ENCODE assay signal across 9 cellular contexts in the genomic region with DNA sequence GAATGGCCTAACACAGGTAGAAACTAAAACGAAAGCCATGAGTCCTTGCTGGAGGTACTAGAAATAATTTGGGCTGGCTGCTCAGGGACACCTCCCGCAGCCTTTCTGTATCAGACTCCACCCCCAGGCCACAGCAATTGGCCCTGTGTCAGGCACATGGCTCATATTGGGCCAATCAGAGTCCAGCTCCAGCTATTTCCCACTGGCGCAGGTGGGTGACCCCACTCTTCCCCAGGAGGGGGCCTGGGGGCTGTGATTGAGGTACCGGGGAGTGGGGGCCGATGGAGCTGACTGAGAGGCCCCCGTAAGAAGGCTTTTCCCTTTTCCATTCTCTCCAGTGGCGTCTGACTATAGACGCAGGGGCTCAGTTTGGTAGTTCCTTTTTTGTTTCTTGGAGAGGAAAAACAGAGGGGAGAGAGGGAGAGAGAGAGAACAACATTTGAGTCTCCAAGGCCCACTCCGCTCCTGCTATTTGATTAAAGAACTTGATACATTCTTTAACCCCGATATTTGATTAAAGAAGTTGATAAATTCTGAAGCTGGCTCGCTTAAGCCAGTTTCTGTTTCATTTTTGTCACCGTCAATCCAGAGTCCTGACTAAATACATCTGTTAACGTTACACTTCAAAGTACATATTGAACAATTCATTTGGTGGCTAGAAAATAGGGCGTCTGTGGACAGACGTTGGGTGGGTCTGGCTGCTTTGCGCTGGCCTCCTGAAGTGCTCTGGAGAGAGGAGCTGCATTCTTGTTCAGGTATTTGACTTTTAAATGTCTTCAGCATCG. TPM values are rescaled to one million over a fixed set of nuclear protein-coding genes. Genes with fewer than 3 reads are reported as not detected.
DNase-seq lines count a peak whose midpoint lies in the region; ATAC-seq and TF ChIP-seq lines count a peak whose summit lies in the region.
"Had no signal": no experiment of that assay in that cellular context is flagged by ENCODE, and none has a peak within 500 bp of the region (broad histone marks: within the 10 kb centered on the region; RNA-seq: fewer than 3 reads in every experiment).

No MANE protein-coding gene starts in this region.

- DNase-seq in cardiac septum (ENCODE audit: low spot score) (peak; percentile 59), right atrium auricular region (ENCODE audit: low spot score) (no peak), memory B cell (ENCODE audit: low spot score in 2 of 2) (peak; percentile 31 to 39), RWPE1 (ENCODE audit: low spot score) (no peak), NCI-H1694 treated with DMSO at 0.1 percent for 48 hours (lab: John Stamatoyannopoulos, UW) (no peak), erythroblast (lab: John Stamatoyannopoulos, UW) (no peak), H4 (ENCODE audit: low spot score) (no peak)
- DNase-seq in activated CD8-positive, alpha-beta memory T cell treated with anti-CD3 and anti-CD28 coated beads, Interleukin-2, amount 50 U/mL, for 4 hours, result peak; percentile 35

- no peaks in the 10 kb centered on the region for H3K9me3 Mint-ChIP-seq in memory B cell

- TF ChIP-seq CTCF in right atrium auricular region (IDR thresholded peaks at IDR 0.05), result no peak
- TF ChIP-seq CTCF in RWPE1 (conservative IDR thresholded peaks at IDR 0.05; ENCODE audit: low read depth), result no peak

- H3K4me3 Mint-ChIP-seq in memory B cell, result peak overlapping the region; percentile 87

- peaks cover 5% of the 10 kb centered on the region for H3K4me1 Mint-ChIP-seq in memory B cell

- intact Hi-C loops in cardiac septum (cut with DNase I), result no loop called here

- H3K36me3 Mint-ChIP-seq in memory B cell, result no peaks in the 10 kb centered on the region

- peak; percentile 98 for ATAC-seq in memory B cell (ENCODE audit: low read depth)

- H3K27me3 Mint-ChIP-seq in memory B cell, result peaks cover 15% of the 10 kb centered on the region

- H3K27ac ChIP-seq in right atrium auricular region (no peak overlapping the region), RWPE1 (no peak overlapping the region)
- H3K27ac ChIP-seq: hepatocyte had no signal

- H3K4me1 ChIP-seq in right atrium auricular region, result no peaks in the 10 kb centered on the region

- CTCF ChIA-PET in RWPE1 (lab: Yijun Ruan, JAX), result no interaction called here

- POLR2A ChIA-PET in RWPE1 (lab: Yijun Ruan, JAX; ENCODE audit: low non-redundant PET), result no interaction called here

- H3K9me3 ChIP-seq in right atrium auricular region, result no peaks in the 10 kb centered on the region

- H3K27ac Mint-ChIP-seq in memory B cell, result peak overlapping the region; percentile 74

- no peaks in the 10 kb centered on the region for H3K36me3 ChIP-seq in right atrium auricular region

- no peaks in the 10 kb centered on the region for H3K27me3 ChIP-seq in right atrium auricular region
- H3K27me3 ChIP-seq: hepatocyte had no signal

- no peak overlapping the region for H3K4me3 ChIP-seq in right atrium auricular region
- H3K4me3 ChIP-seq: hepatocyte had no signal

- no peak for TF ChIP-seq POLR2A in erythroblast (IDR thresholded peaks at IDR 0.05; ENCODE audit: low read length)

RNA-seq across cellular contexts. Expression of gene FOXL1, which starts 26.3 kb away (rescaled TPM):
- 1.2 TPM for total RNA-seq in cardiac septum
- total RNA-seq in right atrium auricular region, result 1 to 10 TPM in 1 of 2 donors, under 1 TPM in 1; 0.85 to 1.3 TPM
- total RNA-seq in H4 (2014; rRNA removed; shearing (Covaris generic)), result 0.75 and 0.86 TPM in 2 replicates

RNA-seq across cellular contexts. Expression of gene FOXC2, which starts 38.0 kb away (rescaled TPM):
- total RNA-seq in cardiac septum (2.6 TPM), right atrium auricular region (1 to 10 TPM; 2.6 to 2.9 TPM)
- 0.12 and 0.60 TPM in 2 replicates for total RNA-seq in H4 (2014; rRNA removed; shearing (Covaris generic))
- total RNA-seq: hepatocyte had no signal

RNA-seq across cellular contexts. Expression of gene MTHFSD, which starts 49.6 kb away (rescaled TPM):
- total RNA-seq in cardiac septum (12.2 TPM), right atrium auricular region (1 to 10 TPM; 7.8 to 8.3 TPM)
- 9.6 and 10.0 TPM in 2 replicates for total RNA-seq in H4 (2014; rRNA removed; shearing (Covaris generic))

Comparison
In these comparisons a context has a peak if more than half of its experiments do, and no peak if none do; other contexts are left out.
1. DNase-seq: peak in cardiac septum (single experiment), activated CD8-positive, alpha-beta memory T cell treated with anti-CD3 and anti-CD28 coated beads, Interleukin-2, amount 50 U/mL, for 4 hours (single experiment) and memory B cell (2 of 2); none in right atrium auricular region (single experiment), RWPE1 (single experiment), NCI-H1694 treated with DMSO at 0.1 percent for 48 hours (single experiment), erythroblast (0 of 2) and H4 (single experiment).